16 cellular contexts compared by ENCODE assay signal in genomic region chr11:48101958-48102357, GRCh38.
DNase-seq lines count a peak whose midpoint lies in the region; ATAC-seq, FAIRE-seq and TF ChIP-seq lines count a peak whose summit lies in the region.
"Had no signal": no experiment of that assay in that cellular context is flagged by ENCODE, and none has a peak within 500 bp of the region (broad histone marks: within the 10 kb centered on the region; RNA-seq: fewer than 3 reads in every experiment).

No MANE protein-coding gene starts in this region.

- H3K36me3 Mint-ChIP-seq in activated CD8-positive, alpha-beta memory T cell treated with anti-CD3 and anti-CD28 coated beads, Interleukin-2, amount 10 ng/mL, durations not matched to agents 7 days and 5 days = no peaks in the 10 kb centered on the region
- H3K36me3 Mint-ChIP-seq in activated T-helper 17 cell treated with anti-CD3 and anti-CD28 coated beads, Interleukin-2, amount 50 U/mL, for 72 hours (ENCODE audit: low read depth) = peaks cover 6% of the 10 kb centered on the region

- H3K27ac Mint-ChIP-seq in activated CD8-positive, alpha-beta memory T cell treated with anti-CD3 and anti-CD28 coated beads, Interleukin-2, amount 10 ng/mL, durations not matched to agents 7 days and 5 days = no peak overlapping the region
- H3K27ac Mint-ChIP-seq in activated T-helper 17 cell treated with anti-CD3 and anti-CD28 coated beads, Interleukin-2, amount 50 U/mL, for 72 hours = peak overlapping the region; percentile 38
- H3K27ac Mint-ChIP-seq: activated naive CD4-positive, alpha-beta T cell treated with anti-CD3 and anti-CD28 coated beads for 36 hours had no signal

- H3K27me3 Mint-ChIP-seq in activated CD8-positive, alpha-beta memory T cell treated with anti-CD3 and anti-CD28 coated beads, Interleukin-2, amount 10 ng/mL, durations not matched to agents 7 days and 5 days = no peaks in the 10 kb centered on the region
- no peaks in the 10 kb centered on the region for H3K27me3 Mint-ChIP-seq in activated T-helper 17 cell treated with anti-CD3 and anti-CD28 coated beads, Interleukin-2, amount 50 U/mL, for 72 hours
- H3K27me3 Mint-ChIP-seq: stimulated activated naive CD8-positive, alpha-beta T cell treated with anti-CD3 and anti-CD28 coated beads, Interleukin-15, amount 100 ng/mL, for 72 hours had no signal

- no peak overlapping the region for H3K9ac ChIP-seq in kidney (ENCODE audit: low read length in 2 of 2)

- peak overlapping the region in 1 of 2 donors; percentile 13 for H3K4me3 ChIP-seq in kidney (ENCODE audit: low read length in 2 of 2)
- no peak overlapping the region for H3K4me3 ChIP-seq in stomach
- H3K4me3 ChIP-seq in foreskin fibroblast (ENCODE audit: low read depth in 1 of 2, low read length in 2 of 2) = no peak overlapping the region
- H3K4me3 ChIP-seq: vagina had no signal

- TF ChIP-seq POLR2A in stomach (IDR thresholded peaks at IDR 0.05) = no peak

- intact Hi-C loops in kidney (cut with DNase I) (no loop called here), stomach (cut with DNase I; ENCODE audit: low total_unique reads) (loop anchor here (10.0 kb wide), 2 partner anchors 57 to 167 kb away; no protein-coding TSS in a partner anchor)

- H3K4me3 Mint-ChIP-seq in activated CD8-positive, alpha-beta memory T cell treated with anti-CD3 and anti-CD28 coated beads, Interleukin-2, amount 10 ng/mL, durations not matched to agents 7 days and 5 days = no peak overlapping the region
- H3K4me3 Mint-ChIP-seq in activated T-helper 17 cell treated with anti-CD3 and anti-CD28 coated beads, Interleukin-2, amount 50 U/mL, for 72 hours = no peak overlapping the region
- H3K4me3 Mint-ChIP-seq: activated naive CD4-positive, alpha-beta T cell treated with anti-CD3 and anti-CD28 coated beads for 36 hours; stimulated activated naive CD8-positive, alpha-beta T cell treated with anti-CD3 and anti-CD28 coated beads, Interleukin-15, amount 100 ng/mL, for 72 hours had no signal

- no peak for TF ChIP-seq EP300 in stomach (IDR thresholded peaks at IDR 0.05)

- WGBS in stomach, 5 donors = 27 to 47% (median 35%) methylated on average over 6 of the region's 6 CpGs

- H3K27ac ChIP-seq in kidney (ENCODE audit: low read depth in 2 of 2, low read length in 2 of 2) = peak overlapping the region; percentile 51 to 60
- H3K27ac ChIP-seq in stomach = peak overlapping the region in 3 of 5 donors; percentile 4 to 40 (median 37)
- H3K27ac ChIP-seq: brain microvascular endothelial cell, RWPE1, vagina had no signal

- ATAC-seq in activated CD8-positive, alpha-beta memory T cell treated with anti-CD3 and anti-CD28 coated beads, Interleukin-2, amount 10 ng/mL, durations not matched to agents 7 days and 5 days = no peak
- no peak for ATAC-seq in activated T-helper 17 cell treated with anti-CD3 and anti-CD28 coated beads, Interleukin-2, amount 50 U/mL, for 72 hours (replicated peaks)
- ATAC-seq in HG03108 (IDR thresholded peaks at IDR 0.05; ENCODE audit: unreplicated experiment) = no peak
- ATAC-seq: stimulated activated naive CD8-positive, alpha-beta T cell treated with anti-CD3 and anti-CD28 coated beads, Interleukin-15, amount 100 ng/mL, for 72 hours had no signal

- DNase-seq in activated CD8-positive, alpha-beta memory T cell treated with anti-CD3 and anti-CD28 coated beads, Interleukin-2, amount 10 ng/mL, durations not matched to agents 7 days and 5 days = peak; percentile 37
- no peak for DNase-seq in activated CD8-positive, alpha-beta memory T cell treated with anti-CD3 and anti-CD28 coated beads, Interleukin-2, amount 50 U/mL, for 4 hours
- DNase-seq in kidney (no peak), stomach (no peak), HK-2 (ENCODE audit: unreplicated experiment) (no peak), foreskin fibroblast (no peak)
- DNase-seq: activated naive CD4-positive, alpha-beta T cell treated with anti-CD3 and anti-CD28 coated beads for 36 hours; brain microvascular endothelial cell; NCI-H2171; stimulated activated CD4-positive, alpha-beta T cell treated with anti-CD3 and anti-CD28 coated beads, Interleukin-12 subunit alpha, Interleukin-12 subunit beta, amount 100 ng/mL, for 4 hours; stimulated activated naive CD8-positive, alpha-beta T cell treated with anti-CD3 and anti-CD28 coated beads, Interleukin-15, amount 100 ng/mL, for 72 hours; SW 1271 had no signal

- H3K36me3 ChIP-seq in kidney (ENCODE audit: control insufficient read depth in 1 of 2, insufficient read depth in 2 of 2, low read length in 2 of 2) = no peaks in the 10 kb centered on the region
- H3K36me3 ChIP-seq in stomach = no peaks in the 10 kb centered on the region
- H3K36me3 ChIP-seq: brain microvascular endothelial cell, vagina had no signal

- no peak for FAIRE-seq in kidney (lab: Jason Lieb, UNC)

- H3K4me1 ChIP-seq in kidney (ENCODE audit: control insufficient read depth in 1 of 2, insufficient read depth in 1 of 2, low read depth in 1 of 2, low read length in 2 of 2) = peaks cover 39 to 57% of the 10 kb centered on the region in 2 donors
- peaks cover 33 to 77% (median 33%) of the 10 kb centered on the region in 4 donors for H3K4me1 ChIP-seq in stomach

- no peak for TF ChIP-seq CTCF in kidney (IDR thresholded peaks at IDR 0.05; ENCODE audit: borderline replicate concordance, extremely low read depth, insufficient read depth)
- no peak for TF ChIP-seq CTCF in stomach (IDR thresholded peaks at IDR 0.05)
- no peak for TF ChIP-seq CTCF in foreskin fibroblast (IDR thresholded peaks at IDR 0.05; ENCODE audit: low read depth, low read length)

- H3K4me1 Mint-ChIP-seq in activated CD8-positive, alpha-beta memory T cell treated with anti-CD3 and anti-CD28 coated beads, Interleukin-2, amount 10 ng/mL, durations not matched to agents 7 days and 5 days = peaks cover 41% of the 10 kb centered on the region
- H3K4me1 Mint-ChIP-seq in activated T-helper 17 cell treated with anti-CD3 and anti-CD28 coated beads, Interleukin-2, amount 50 U/mL, for 72 hours = peaks cover 32% of the 10 kb centered on the region

- CTCF ChIA-PET in activated CD8-positive, alpha-beta memory T cell treated with anti-CD3 and anti-CD28 coated beads, Interleukin-2, amount 10 ng/mL, durations not matched to agents 7 days and 5 days (lab: Charles Lee) = no interaction called here

- no peaks in the 10 kb centered on the region for H3K9me3 ChIP-seq in kidney (ENCODE audit: control insufficient read depth in 1 of 2, low read length in 2 of 2)
- H3K9me3 ChIP-seq in stomach = no peaks in the 10 kb centered on the region
- H3K9me3 ChIP-seq: vagina had no signal

- H3K27me3 ChIP-seq in stomach = no peaks in the 10 kb centered on the region
- H3K27me3 ChIP-seq: brain microvascular endothelial cell, vagina had no signal

- H3K9me3 Mint-ChIP-seq in activated CD8-positive, alpha-beta memory T cell treated with anti-CD3 and anti-CD28 coated beads, Interleukin-2, amount 10 ng/mL, durations not matched to agents 7 days and 5 days (ENCODE audit: low read depth) = no peaks in the 10 kb centered on the region
- H3K9me3 Mint-ChIP-seq in activated T-helper 17 cell treated with anti-CD3 and anti-CD28 coated beads, Interleukin-2, amount 50 U/mL, for 72 hours = no peaks in the 10 kb centered on the region
- H3K9me3 Mint-ChIP-seq: activated naive CD4-positive, alpha-beta T cell treated with anti-CD3 and anti-CD28 coated beads for 36 hours; stimulated activated naive CD8-positive, alpha-beta T cell treated with anti-CD3 and anti-CD28 coated beads, Interleukin-15, amount 100 ng/mL, for 72 hours had no signal
